In genomic region chr15:70111203-70112017, GRCh38 we compare ENCODE assay signal across 9 cellular contexts. TPM values are rescaled to one million over a fixed set of nuclear protein-coding genes. Genes with fewer than 3 reads are reported as not detected.
DNase-seq lines count a peak whose midpoint lies in the region; ATAC-seq and TF ChIP-seq lines count a peak whose summit lies in the region.
"Had no signal": no experiment of that assay in that cellular context is flagged by ENCODE, and none has a peak within 500 bp of the region (broad histone marks: within the 10 kb centered on the region; RNA-seq: fewer than 3 reads in every experiment).

No MANE protein-coding gene starts in this region.

- no peak for TF ChIP-seq CTCF in foreskin keratinocyte (conservative IDR thresholded peaks at IDR 0.05)
- no peak for TF ChIP-seq CTCF in osteocyte (IDR thresholded peaks at IDR 0.05)

- ATAC-seq in SK-N-SH treated with all-trans-retinoic acid at 6 μM for 48 hours = peak; percentile 97
- ATAC-seq in foreskin keratinocyte = peak; percentile 61
- no peak for ATAC-seq in activated T-helper 17 cell treated with anti-CD3 and anti-CD28 coated beads, Interleukin-2, amount 50 U/mL, for 72 hours (replicated peaks)
- ATAC-seq in HG03457 (IDR thresholded peaks at IDR 0.05; ENCODE audit: unreplicated experiment) = no peak
- no peak for ATAC-seq in GM18858 (IDR thresholded peaks at IDR 0.05; ENCODE audit: unreplicated experiment)

- DNase-seq in COLO668 (lab: John Stamatoyannopoulos, UW; ENCODE audit: unreplicated experiment) (peak; percentile 52), NCI-H1092 (lab: John Stamatoyannopoulos, UW) (peak; percentile 72), foreskin keratinocyte (peak in 1 of 2 donors; percentile 60), osteocyte (ENCODE audit: extremely low spot score, unreplicated experiment) (no peak)

- H3K27ac ChIP-seq in foreskin keratinocyte = no peak overlapping the region

- H3K27me3 ChIP-seq in foreskin keratinocyte = peaks cover 82% of the 10 kb centered on the region
- H3K27me3 ChIP-seq: ascending aorta had no signal

- H3K4me3 Mint-ChIP-seq in osteocyte (ENCODE audit: unreplicated experiment) = no peak overlapping the region
- H3K4me3 Mint-ChIP-seq in activated T-helper 17 cell treated with anti-CD3 and anti-CD28 coated beads, Interleukin-2, amount 50 U/mL, for 72 hours = no peak overlapping the region

- H3K27me3 Mint-ChIP-seq in osteocyte (ENCODE audit: unreplicated experiment) = peaks cover 53% of the 10 kb centered on the region
- H3K27me3 Mint-ChIP-seq in activated T-helper 17 cell treated with anti-CD3 and anti-CD28 coated beads, Interleukin-2, amount 50 U/mL, for 72 hours = peaks cover 6% of the 10 kb centered on the region

- H3K4me1 Mint-ChIP-seq in osteocyte (ENCODE audit: unreplicated experiment) = peaks cover 11% of the 10 kb centered on the region
- no peaks in the 10 kb centered on the region for H3K4me1 Mint-ChIP-seq in activated T-helper 17 cell treated with anti-CD3 and anti-CD28 coated beads, Interleukin-2, amount 50 U/mL, for 72 hours

- H3K9me3 Mint-ChIP-seq in osteocyte (ENCODE audit: unreplicated experiment) = no peaks in the 10 kb centered on the region
- H3K9me3 Mint-ChIP-seq in activated T-helper 17 cell treated with anti-CD3 and anti-CD28 coated beads, Interleukin-2, amount 50 U/mL, for 72 hours = no peaks in the 10 kb centered on the region

- H3K4me1 ChIP-seq in foreskin keratinocyte = no peaks in the 10 kb centered on the region

- H3K27ac Mint-ChIP-seq in osteocyte (ENCODE audit: unreplicated experiment) = peak overlapping the region; percentile 72
- no peak overlapping the region for H3K27ac Mint-ChIP-seq in activated T-helper 17 cell treated with anti-CD3 and anti-CD28 coated beads, Interleukin-2, amount 50 U/mL, for 72 hours

- no peaks in the 10 kb centered on the region for H3K36me3 Mint-ChIP-seq in osteocyte (ENCODE audit: unreplicated experiment)
- no peaks in the 10 kb centered on the region for H3K36me3 Mint-ChIP-seq in activated T-helper 17 cell treated with anti-CD3 and anti-CD28 coated beads, Interleukin-2, amount 50 U/mL, for 72 hours (ENCODE audit: low read depth)

TF ChIP-seq in SK-N-SH treated with all-trans-retinoic acid at 6 μM for 48 hours, 23 proteins besides CTCF, POLR2A, EP300 and RAD21:
- TF ChIP-seq ZFP3 (CRISPR knock-in tag; IDR thresholded peaks at IDR 0.05) (peak; percentile 29; the same call in 1 of the 2 replicates), CSDC2 (CRISPR knock-in tag; IDR thresholded peaks at IDR 0.05) (no peak), TCF4 (CRISPR knock-in tag; IDR thresholded peaks at IDR 0.05; ENCODE audit: borderline replicate concordance) (no peak)
TF ChIP-seq in SK-N-SH treated with all-trans-retinoic acid at 6 μM for 48 hours: peak in this region for 1.

RNA-seq across cellular contexts. Expression of gene TLE3, which starts 13.7 kb away (rescaled TPM):
- total RNA-seq in foreskin keratinocyte = 24.1 and 28.1 TPM in 2 replicates
- 11.3 and 14.0 TPM in 2 replicates for polyA plus RNA-seq in foreskin keratinocyte
- total RNA-seq in osteocyte = 27.8 and 28.8 TPM in 2 replicates
- total RNA-seq in activated T-helper 17 cell treated with anti-CD3 and anti-CD28 coated beads, Interleukin-2, amount 50 U/mL, for 72 hours = 100 to 1,000 TPM in 1 of 2 donors, 10 to 100 TPM in 1; 94.9 to 131 TPM

Comparison
In these comparisons a context has a peak if more than half of its experiments do, and no peak if none do; other contexts are left out.
1. ATAC-seq: peak in SK-N-SH treated with all-trans-retinoic acid at 6 μM for 48 hours (single experiment) and foreskin keratinocyte (single experiment); none in activated T-helper 17 cell treated with anti-CD3 and anti-CD28 coated beads, Interleukin-2, amount 50 U/mL, for 72 hours (single experiment), HG03457 (single experiment) and GM18858 (single experiment).